In genomic region chr5:125659316-125660071, GRCh38 we compare ENCODE assay signal across 1 cellular context.
TF ChIP-seq lines count a peak whose summit lies in the region.

No MANE protein-coding gene starts in this region.

TF ChIP-seq in HEK293, 187 proteins besides CTCF, POLR2A, EP300 and RAD21 (continued from another document):
- no peak for TF ChIP-seq ZNF692 (tag by site-specific recombination; IDR thresholded peaks at IDR 0.05)
- no peak for TF ChIP-seq ZNF2 (tag by site-specific recombination; IDR thresholded peaks at IDR 0.05)
- no peak for TF ChIP-seq ZNF157 (tag by site-specific recombination; IDR thresholded peaks at IDR 0.05)
- TF ChIP-seq ZNF473 (tag by site-specific recombination; IDR thresholded peaks at IDR 0.05) = no peak
- TF ChIP-seq ZNF223 (tag by site-specific recombination; IDR thresholded peaks at IDR 0.05) = no peak
- TF ChIP-seq ZNF341 (tag by site-specific recombination; IDR thresholded peaks at IDR 0.05; ENCODE audit: low read depth) = peak; percentile 57
- 0 out of 2 replicates have a peak, but pooled peaks have one; percentile 17 for TF ChIP-seq ZNF660 (tag by site-specific recombination; IDR thresholded peaks at IDR 0.05)
- no peak for TF ChIP-seq ZNF585B (tag by site-specific recombination; IDR thresholded peaks at IDR 0.05)
- peak; percentile 93 for TF ChIP-seq BCL6B (tag by site-specific recombination; IDR thresholded peaks at IDR 0.05)
- TF ChIP-seq ZBTB7A (tag by site-specific recombination; IDR thresholded peaks at IDR 0.05; ENCODE audit: low read depth) = no peak
- TF ChIP-seq ZNF169 (tag by site-specific recombination; IDR thresholded peaks at IDR 0.05) = no peak
- peak; percentile 69 for TF ChIP-seq ZBTB8A (tag by site-specific recombination; IDR thresholded peaks at IDR 0.05)
- TF ChIP-seq ZFP41 (tag by site-specific recombination; IDR thresholded peaks at IDR 0.05; ENCODE audit: borderline replicate concordance) = no peak
- no peak for TF ChIP-seq ZNF140 (tag by site-specific recombination; IDR thresholded peaks at IDR 0.05)
- TF ChIP-seq ZNF155 (tag by site-specific recombination; IDR thresholded peaks at IDR 0.05) = no peak
- TF ChIP-seq REPIN1 (tag by site-specific recombination; IDR thresholded peaks at IDR 0.05; ENCODE audit: low read depth) = no peak
- peak; percentile 83 for TF ChIP-seq KLF16 (tag by site-specific recombination; IDR thresholded peaks at IDR 0.05)
- no peak for TF ChIP-seq KLF1 (tag by site-specific recombination; IDR thresholded peaks at IDR 0.05)
- TF ChIP-seq ZNF239 (tag by site-specific recombination; IDR thresholded peaks at IDR 0.05) = no peak
- TF ChIP-seq ZNF416 (tag by site-specific recombination; IDR thresholded peaks at IDR 0.05) = no peak
- no peak; the same call in 1 of the 2 replicates for TF ChIP-seq ZNF449 (tag by site-specific recombination; IDR thresholded peaks at IDR 0.05)
- TF ChIP-seq ZSCAN23 (tag by site-specific recombination; IDR thresholded peaks at IDR 0.05) = 0 out of 2 replicates have a peak, but pooled peaks have one; percentile 44
- TF ChIP-seq ZNF544 (tag by site-specific recombination; IDR thresholded peaks at IDR 0.05) = no peak
- no peak for TF ChIP-seq ZNF654 (tag by site-specific recombination; IDR thresholded peaks at IDR 0.05; ENCODE audit: low read depth)
- TF ChIP-seq SP2 (tag by site-specific recombination; IDR thresholded peaks at IDR 0.05) = no peak
- TF ChIP-seq PATZ1 (tag by site-specific recombination; IDR thresholded peaks at IDR 0.05) = no peak; the same call in 1 of the 2 replicates
- TF ChIP-seq ZFP69B (tag by site-specific recombination; IDR thresholded peaks at IDR 0.05) = no peak
- TF ChIP-seq ZNF184 (tag by site-specific recombination; IDR thresholded peaks at IDR 0.05) = no peak
- TF ChIP-seq ZNF335 (tag by site-specific recombination; conservative IDR thresholded peaks at IDR 0.05) = no peak
- no peak for TF ChIP-seq ZNF514 (tag by site-specific recombination; IDR thresholded peaks at IDR 0.05)
- peak; percentile 81; the same call in 1 of the 2 replicates for TF ChIP-seq ZNF148 (tag by site-specific recombination; IDR thresholded peaks at IDR 0.05; ENCODE audit: borderline replicate concordance)
- peak; percentile 86 for TF ChIP-seq ZNF18 (tag by site-specific recombination; IDR thresholded peaks at IDR 0.05)
- no peak for TF ChIP-seq ZBTB49 (tag by site-specific recombination; IDR thresholded peaks at IDR 0.05; ENCODE audit: low read depth)
- no peak for TF ChIP-seq ZNF501 (tag by site-specific recombination; IDR thresholded peaks at IDR 0.05)
- no peak for TF ChIP-seq ZNF426 (tag by site-specific recombination; IDR thresholded peaks at IDR 0.05)
- peak; percentile 90 for TF ChIP-seq GFI1B (tag by site-specific recombination; IDR thresholded peaks at IDR 0.05)
- TF ChIP-seq KLF10 (tag by site-specific recombination; IDR thresholded peaks at IDR 0.05) = peak; percentile 92
- TF ChIP-seq KLF9 (tag by site-specific recombination; IDR thresholded peaks at IDR 0.05; ENCODE audit: low read depth) = no peak
- TF ChIP-seq ZNF529 (tag by site-specific recombination; IDR thresholded peaks at IDR 0.05; ENCODE audit: insufficient replicate concordance) = no peak
- TF ChIP-seq ZNF362 (tag by site-specific recombination; IDR thresholded peaks at IDR 0.05) = peak; percentile 62
- TF ChIP-seq ZNF404 (tag by site-specific recombination; IDR thresholded peaks at IDR 0.05) = no peak
- TF ChIP-seq ZBTB1 (tag by site-specific recombination; IDR thresholded peaks at IDR 0.05) = 0 out of 2 replicates have a peak, but pooled peaks have one; percentile 10
- no peak for TF ChIP-seq ZSCAN5A (tag by site-specific recombination; IDR thresholded peaks at IDR 0.05)
- peak; percentile 98 for TF ChIP-seq ZNF366 (tag by site-specific recombination; conservative IDR thresholded peaks at IDR 0.05)
- no peak for TF ChIP-seq ZNF221 (tag by site-specific recombination; IDR thresholded peaks at IDR 0.05; ENCODE audit: borderline replicate concordance)
